Comparison of ENCODE assay signal across 8 cellular contexts in the genomic region with DNA sequence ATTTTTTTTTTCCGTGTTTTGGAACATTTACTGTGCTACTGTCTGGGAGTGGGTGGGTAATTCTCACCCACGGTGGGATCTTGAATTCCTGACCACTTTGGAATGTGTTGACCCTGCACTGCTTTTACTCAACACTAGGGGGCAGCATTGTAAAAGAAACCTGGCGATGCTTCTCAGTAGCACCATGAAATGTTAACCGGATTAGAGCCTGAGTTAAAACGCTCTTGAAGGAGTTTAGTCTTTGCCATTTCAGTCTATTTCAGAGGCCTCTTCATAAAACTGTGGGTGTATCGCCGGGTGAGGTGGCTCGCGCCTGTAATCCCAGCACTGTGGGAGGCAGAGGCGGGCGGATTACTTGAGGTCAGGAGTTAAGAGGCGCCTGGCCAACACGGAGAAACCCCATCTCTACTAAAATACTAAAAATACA.
DNase-seq lines count a peak whose midpoint lies in the region; ATAC-seq and TF ChIP-seq lines count a peak whose summit lies in the region.

No MANE protein-coding gene starts in this region.

- intact Hi-C loops in IMR-90 (cut with micrococcal nuclease) (loop anchor here (1.0 to 5.0 kb wide), 4 partner anchors 113 to 585 kb away; no protein-coding TSS in a partner anchor), Panc1 (cut with micrococcal nuclease; ENCODE audit: unreplicated experiment) (loop anchor here (1.0 to 10.0 kb wide), 3 partner anchors 113 to 495 kb away; no protein-coding TSS in a partner anchor)

- no CpG with 5 or more reads among the region's 13 CpGs for WGBS in IMR-90 (ENCODE audit: extremely low coverage in 2 of 2, insufficient read length in 1 of 2), 2 experiments

- peak overlapping the region; percentile 29 for H3K27ac Mint-ChIP-seq in nephron progenitor cell

- H3K56ac ChIP-seq in IMR-90 (ENCODE audit: extremely low read depth, insufficient read depth, low read length) = no peak overlapping the region

- H3K36me3 ChIP-seq in IMR-90 (ENCODE audit: control insufficient read depth, insufficient read depth, low read length) (no peaks in the 10 kb centered on the region), Panc1 (ENCODE audit: control insufficient read depth, insufficient read depth, low read length) (no peaks in the 10 kb centered on the region), thoracic aorta (no peaks in the 10 kb centered on the region)

- H3K4me1 ChIP-seq in IMR-90 (ENCODE audit: control insufficient read depth, insufficient read depth, low read length) (peaks cover 13% of the 10 kb centered on the region), Panc1 (ENCODE audit: control insufficient read depth, insufficient read depth, low read length) (no peaks in the 10 kb centered on the region), thoracic aorta (ENCODE audit: control insufficient read depth in 1 of 2, low read depth in 2 of 2) (no peaks in the 10 kb centered on the region)

- no peak overlapping the region; a peak in 1 of 4 replicates for H4K8ac ChIP-seq in IMR-90 (ENCODE audit: low read depth in 2 of 2, low read length in 2 of 2)

- H3K9me1 ChIP-seq in IMR-90 (ENCODE audit: insufficient read depth, low read length) = peaks cover 12% of the 10 kb centered on the region

- H3K27ac ChIP-seq in IMR-90 (ENCODE audit: insufficient read depth, low read length) (no peak overlapping the region), Panc1 (ENCODE audit: low read length) (no peak overlapping the region), thoracic aorta (no peak overlapping the region)

- TF ChIP-seq RAD21 in IMR-90 (IDR thresholded peaks at IDR 0.05; ENCODE audit: low read length) = peak; percentile 98

- no peak overlapping the region for H2AK5ac ChIP-seq in IMR-90 (ENCODE audit: low read depth, low read length)

- no peak overlapping the region for H4K5ac ChIP-seq in IMR-90 (ENCODE audit: low read depth, low read length)

- H3K18ac ChIP-seq in IMR-90 (ENCODE audit: low read depth, low read length) = no peak overlapping the region

- H3K14ac ChIP-seq in IMR-90 (replicated peaks; ENCODE audit: low read depth, low read length) = no peak overlapping the region

- H3K9me3 ChIP-seq in IMR-90 (ENCODE audit: control insufficient read depth, insufficient read depth, low read length) (no peaks in the 10 kb centered on the region), Panc1 (ENCODE audit: control insufficient read depth, insufficient read depth, low read depth, low read length) (no peaks in the 10 kb centered on the region), thoracic aorta (no peaks in the 10 kb centered on the region)

- H4K91ac ChIP-seq in IMR-90 (ENCODE audit: insufficient read depth, low read depth, low read length) = no peak overlapping the region

- H3K4me3 ChIP-seq in IMR-90 (ENCODE audit: insufficient read depth, low read depth, low read length) (no peak overlapping the region), Panc1 (ENCODE audit: low read depth in 2 of 2, low read length in 2 of 2) (no peak overlapping the region), thoracic aorta (no peak overlapping the region)

- BruUV-seq in IMR-90 (replicated peaks; lab: Mats Ljungman, UMichigan) = no TSS peak
- BruUV-seq in Panc1 (replicated peaks; lab: Mats Ljungman, UMichigan) = no TSS peak

- TF ChIP-seq POLR2A in IMR-90 (IDR thresholded peaks at IDR 0.05; ENCODE audit: low read depth, low read length) = 0 out of 2 replicates have a peak, but pooled peaks have one; percentile 32

- no peaks in the 10 kb centered on the region for H3K79me1 ChIP-seq in IMR-90 (ENCODE audit: low read depth in 1 of 2, low read length in 2 of 2)

- peaks cover 14% of the 10 kb centered on the region for H3K4me1 Mint-ChIP-seq in nephron progenitor cell

- POLR2A ChIA-PET in IMR-90 (lab: Charles Lee; ENCODE audit: unreplicated experiment) (no interaction called here), Panc1 (lab: Charles Lee) (no interaction called here)

- H2BK5ac ChIP-seq in IMR-90 (ENCODE audit: low read depth, low read length, poor library complexity, severe bottlenecking) = no peak overlapping the region

- DNase-seq in GM03348 (ENCODE audit: low spot score) (peak; percentile 81), IMR-90 (peak; percentile 70), Panc1 (ENCODE audit: low read depth, low spot score) (peak; percentile 55), fibroblast of gingiva (ENCODE audit: low read depth) (peak; percentile 54), nephron progenitor cell (peak; percentile 70), thoracic aorta (ENCODE audit: low spot score) (no peak)
- DNase-seq in activated T-cell treated with anti-CD3 and anti-CD28 coated beads, Interleukin-2, amount 50 U/mL, for 48 hours = peak; percentile 60 to 62

- no peak overlapping the region for H3K9ac ChIP-seq in IMR-90 (ENCODE audit: low read depth, low read length)

- peaks cover 23% of the 10 kb centered on the region for H3K27me3 Mint-ChIP-seq in nephron progenitor cell (ENCODE audit: low read depth, poor library complexity)

- dilution Hi-C loops in IMR-90 (cut with HindIII; ENCODE audit: low sequenced_read_pairs, unreplicated experiment) = no loop called here

- H3K4ac ChIP-seq in IMR-90 (ENCODE audit: low read depth, low read length) = no peak overlapping the region

- H3K4me2 ChIP-seq in IMR-90 (ENCODE audit: low read depth, low read length) = no peak overlapping the region

- H4K20me1 ChIP-seq in IMR-90 (ENCODE audit: insufficient read depth, low read length) = no peaks in the 10 kb centered on the region

- H2BK15ac ChIP-seq in IMR-90 (ENCODE audit: low read depth, low read length) = no peak overlapping the region

- H2BK120ac ChIP-seq in IMR-90 (ENCODE audit: low read depth, low read length) = no peak overlapping the region

- H3K23ac ChIP-seq in IMR-90 (ENCODE audit: low read depth, low read length) = no peak overlapping the region

- peak; percentile 67 for ATAC-seq in IMR-90 (ENCODE audit: low read depth)
- ATAC-seq in Panc1 = peak; percentile 86
- peak; percentile 79 for ATAC-seq in thoracic aorta (ENCODE audit: insufficient number of reproducible peaks, low FRiP score, low read depth)
- ATAC-seq in HG02571 (IDR thresholded peaks at IDR 0.05; ENCODE audit: unreplicated experiment) = no peak

- no peak overlapping the region for H2AK9ac ChIP-seq in IMR-90 (replicated peaks; ENCODE audit: low read depth, low read length, poor library complexity)

- H3K4me3 Mint-ChIP-seq in nephron progenitor cell = peak overlapping the region; percentile 24

- peak; percentile 98 for TF ChIP-seq CTCF in IMR-90 (conservative IDR thresholded peaks at IDR 0.05; ENCODE audit: low read depth, low read length)
- TF ChIP-seq CTCF in Panc1 (IDR thresholded peaks at IDR 0.05) = peak; percentile 92
- TF ChIP-seq CTCF in nephron progenitor cell (IDR thresholded peaks at IDR 0.05) = peak; percentile 85
- peak; percentile 96 for TF ChIP-seq CTCF in thoracic aorta (IDR thresholded peaks at IDR 0.05)

- no peaks in the 10 kb centered on the region for H3K9me3 Mint-ChIP-seq in nephron progenitor cell

- H2AFZ ChIP-seq in IMR-90 (replicated peaks; ENCODE audit: low read length, poor library complexity) = peak overlapping the region; percentile 78

- H3K27me3 ChIP-seq in IMR-90 (ENCODE audit: control insufficient read depth, insufficient read depth, low read length) = peaks cover 7% of the 10 kb centered on the region
- H3K27me3 ChIP-seq in Panc1 (ENCODE audit: control insufficient read depth, insufficient read depth, low read length) = peaks cover 10% of the 10 kb centered on the region; the same call in 1 of the 2 replicates
- no peaks in the 10 kb centered on the region for H3K27me3 ChIP-seq in thoracic aorta (replicated peaks; ENCODE audit: insufficient read depth)

- H2BK20ac ChIP-seq in IMR-90 (ENCODE audit: low read depth, low read length) = no peak overlapping the region

- in situ Hi-C loops in IMR-90 (cut with MboI; ENCODE audit: low sequenced_read_pairs) = loop anchor here (5.0 to 25.0 kb wide), 2 partner anchors 110 to 355 kb away; no protein-coding TSS in a partner anchor
- in situ Hi-C loops in Panc1 (cut with HindIII; ENCODE audit: low pct_unique_long_range_greater_than_20kb, low sequenced_read_pairs) = no loop called here

- CTCF ChIA-PET in IMR-90 (lab: Yijun Ruan, JAX) = no interaction called here
- CTCF ChIA-PET in Panc1 (lab: Charles Lee) = no interaction called here

- no peaks in the 10 kb centered on the region for H3K36me3 Mint-ChIP-seq in nephron progenitor cell (ENCODE audit: low read depth)

TF ChIP-seq in IMR-90, 13 proteins besides CTCF, POLR2A, EP300 and RAD21:
- TF ChIP-seq RFX5 (IDR thresholded peaks at IDR 0.05; ENCODE audit: low read depth, low read length) (no peak), SMC3 (IDR thresholded peaks at IDR 0.05; ENCODE audit: low read depth, low read length) (peak; percentile 98)
TF ChIP-seq in IMR-90: peak in this region for 1.
